Comparison of ENCODE assay signal across 12 cellular contexts in the genomic region with DNA sequence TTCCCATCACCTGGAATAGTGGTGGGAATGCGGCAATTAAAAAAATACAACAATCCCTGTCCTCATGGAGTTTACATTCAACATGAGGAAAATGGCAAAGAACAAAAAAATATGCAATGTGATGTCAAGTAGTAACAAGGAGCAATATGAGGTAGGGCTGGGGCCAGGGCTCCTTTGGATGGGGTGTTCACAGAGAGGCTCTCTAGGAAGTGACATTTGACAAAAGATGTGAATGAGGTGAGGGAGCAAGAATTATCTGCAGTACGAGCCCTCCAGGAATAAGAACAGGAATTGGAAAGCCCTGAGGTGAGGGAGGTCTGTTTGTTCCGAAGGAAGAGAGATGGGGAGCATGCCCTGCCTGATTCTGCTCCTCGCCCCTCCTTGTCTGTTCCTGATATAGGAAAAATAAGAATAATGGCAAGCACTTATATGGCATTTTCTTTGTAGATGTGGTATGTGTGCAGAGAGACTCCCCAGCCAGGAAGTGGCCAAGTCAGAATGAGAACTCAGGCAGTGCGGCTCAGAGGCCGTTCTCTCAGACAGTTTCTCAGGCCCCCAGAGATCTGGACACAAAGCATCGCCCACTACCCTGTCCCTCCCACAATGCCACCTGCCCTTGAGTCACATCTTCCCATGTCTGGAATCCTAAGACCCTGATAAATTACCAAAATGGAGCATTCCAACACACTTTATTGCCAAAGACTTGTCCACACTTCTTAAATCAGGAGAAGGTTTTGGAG.
DNase-seq lines count a peak whose midpoint lies in the region; ATAC-seq and TF ChIP-seq lines count a peak whose summit lies in the region.
"Had no signal": no experiment of that assay in that cellular context is flagged by ENCODE, and none has a peak within 500 bp of the region (broad histone marks: within the 10 kb centered on the region; RNA-seq: fewer than 3 reads in every experiment).

No MANE protein-coding gene starts in this region.

- H3K27me3 Mint-ChIP-seq in naive thymus-derived CD8-positive, alpha-beta T cell = no peaks in the 10 kb centered on the region

- no peaks in the 10 kb centered on the region for H3K9me3 ChIP-seq in Peyer's patch
- H3K9me3 ChIP-seq in A673 (ENCODE audit: low read depth, low read length, poor library complexity, severe bottlenecking) = no peaks in the 10 kb centered on the region

- TF ChIP-seq POLR2A in Peyer's patch (IDR thresholded peaks at IDR 0.05) = no peak

- CTCF ChIA-PET in A673 (lab: Charles Lee) = no interaction called here

- peaks cover 21 to 49% (median 41%) of the 10 kb centered on the region in 4 donors for H3K4me1 Mint-ChIP-seq in naive thymus-derived CD8-positive, alpha-beta T cell

- H3K4me3 Mint-ChIP-seq in naive thymus-derived CD8-positive, alpha-beta T cell = peak overlapping the region in 5 of 10 donors; percentile 1 to 63 (median 24)

- H3K27ac ChIP-seq in Peyer's patch (peak overlapping the region in 1 of 4 donors; percentile 8), A673 (ENCODE audit: low read depth, low read length, poor library complexity, severe bottlenecking) (no peak overlapping the region)

- POLR2A ChIA-PET in naive thymus-derived CD8-positive, alpha-beta T cell (lab: Charles Lee) = no interaction called here
- POLR2A ChIA-PET in A673 (lab: Charles Lee; ENCODE audit: low non-redundant PET) = no interaction called here

- H3K36me3 Mint-ChIP-seq in naive thymus-derived CD8-positive, alpha-beta T cell = peaks cover 31 to 92% (median 47%) of the 10 kb centered on the region in 3 donors

- no peaks in the 10 kb centered on the region for H3K27me3 ChIP-seq in Peyer's patch
- peaks cover 6% of the 10 kb centered on the region for H3K27me3 ChIP-seq in A673 (replicated peaks; ENCODE audit: insufficient read depth, low read depth, low read length, poor library complexity)

- intact Hi-C loops in A673 (cut with micrococcal nuclease; ENCODE audit: unreplicated experiment) = no loop called here

- ATAC-seq in GM18861 (IDR thresholded peaks at IDR 0.05; ENCODE audit: unreplicated experiment) (peak; percentile 58), GM21576 (IDR thresholded peaks at IDR 0.05; ENCODE audit: unreplicated experiment) (peak; percentile 82), HG03439 (IDR thresholded peaks at IDR 0.05; ENCODE audit: unreplicated experiment) (peak; percentile 77), GM18520 (IDR thresholded peaks at IDR 0.05; ENCODE audit: unreplicated experiment) (no peak)
- peak; percentile 45 to 53 for ATAC-seq in naive thymus-derived CD8-positive, alpha-beta T cell
- ATAC-seq: Right ventricle myocardium inferior had no signal

- no peak overlapping the region for H3K4me3 ChIP-seq in Peyer's patch
- no peak overlapping the region for H3K4me3 ChIP-seq in A673 (ENCODE audit: low read depth, low read length, poor library complexity, severe bottlenecking)

- DNase-seq in naive thymus-derived CD8-positive, alpha-beta T cell = peak in 1 of 10 donors; percentile 12
- no peak for DNase-seq in NCI-H446 (lab: John Stamatoyannopoulos, UW)
- no peak for DNase-seq in Peyer's patch
- no peak for DNase-seq in A673 (ENCODE audit: low spot score)
- DNase-seq: H7; MV-4-11; stimulated activated CD4-positive, alpha-beta T cell treated with anti-CD3 and anti-CD28 coated beads, Interleukin-1b, Interleukin-23, amount 100 ng/mL, for 48 hours had no signal

- H3K36me3 ChIP-seq in Peyer's patch (no peaks in the 10 kb centered on the region), A673 (ENCODE audit: insufficient read depth, low read length, poor library complexity, severe bottlenecking) (no peaks in the 10 kb centered on the region)

- no peak for TF ChIP-seq CTCF in Peyer's patch (IDR thresholded peaks at IDR 0.05)
- no peak for TF ChIP-seq CTCF in A673 (conservative IDR thresholded peaks at IDR 0.05; ENCODE audit: low read depth, low read length)

- H3K9me3 Mint-ChIP-seq in naive thymus-derived CD8-positive, alpha-beta T cell = peaks cover 0 to 11% (median 7%) of the 10 kb centered on the region in 9 donors

- BruUV-seq in A673 (replicated peaks; lab: Mats Ljungman, UMichigan) = no TSS peak

- H3K27ac Mint-ChIP-seq in naive thymus-derived CD8-positive, alpha-beta T cell = peak overlapping the region; percentile 79 to 95 (median 91)

- H3K4me1 ChIP-seq in Peyer's patch = no peaks in the 10 kb centered on the region
- H3K4me1 ChIP-seq in A673 (ENCODE audit: insufficient read depth, low read length, poor library complexity, severe bottlenecking) = no peaks in the 10 kb centered on the region
